15 cellular contexts compared by ENCODE assay signal in the genomic region with DNA sequence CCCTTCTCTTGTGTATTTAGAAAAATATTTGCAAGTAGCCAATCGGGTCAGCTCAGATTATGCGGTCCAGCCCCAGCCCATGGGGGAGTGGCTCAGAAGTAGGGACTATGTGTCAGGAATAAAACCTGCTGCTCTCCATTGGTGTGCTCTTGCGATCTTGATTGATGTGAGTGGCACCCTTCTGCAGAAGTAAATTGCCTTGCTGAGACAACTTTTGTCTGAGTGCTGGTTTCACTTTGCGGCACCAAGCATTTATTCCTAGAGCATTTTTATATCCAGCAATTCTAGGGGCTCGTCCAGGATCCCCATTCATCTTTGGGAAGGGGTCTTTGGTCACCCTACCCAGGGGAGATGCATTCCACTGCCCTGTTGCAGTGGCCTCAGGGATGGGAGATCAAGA. TPM values are rescaled to one million over a fixed set of nuclear protein-coding genes. Genes with fewer than 3 reads are reported as not detected.
DNase-seq lines count a peak whose midpoint lies in the region; TF ChIP-seq lines count a peak whose summit lies in the region.
"Had no signal": no experiment of that assay in that cellular context is flagged by ENCODE, and none has a peak within 500 bp of the region (broad histone marks: within the 10 kb centered on the region; RNA-seq: fewer than 3 reads in every experiment).

No MANE protein-coding gene starts in this region.

- H3K4me3 Mint-ChIP-seq in Caco-2 (ENCODE audit: unreplicated experiment), result no peak overlapping the region
- H3K4me3 Mint-ChIP-seq: B cell; CD8-positive, alpha-beta T cell had no signal

- H3K27ac Mint-ChIP-seq in Caco-2 (ENCODE audit: unreplicated experiment), result no peak overlapping the region
- H3K27ac Mint-ChIP-seq: B cell; CD8-positive, alpha-beta T cell had no signal

- H3K9me3 ChIP-seq in Caco-2, result peaks cover 36% of the 10 kb centered on the region

- no peaks in the 10 kb centered on the region for H3K36me3 Mint-ChIP-seq in Caco-2 (ENCODE audit: insufficient read depth, unreplicated experiment)

- no TSS peak for BruUV-seq in Caco-2 (replicated peaks; lab: Mats Ljungman, UMichigan)

- intact Hi-C loops in Caco-2 (cut with micrococcal nuclease; ENCODE audit: unreplicated experiment), result loop anchor here (1.0 kb wide), 2 partner anchors 58 to 84 kb away; no protein-coding TSS in a partner anchor

- H3K4me1 ChIP-seq in Caco-2, result no peaks in the 10 kb centered on the region; the same call in 1 of the 2 replicates

- no peak overlapping the region for H3K4me3 ChIP-seq in Caco-2 (ENCODE audit: low read depth, low read length)

- no peaks in the 10 kb centered on the region for H3K36me3 ChIP-seq in Caco-2 (ENCODE audit: control insufficient read depth, insufficient read depth, low read length)

- POLR2A ChIA-PET in Caco-2 (lab: Charles Lee), result no interaction called here

- peaks cover 38% of the 10 kb centered on the region for H3K9me3 Mint-ChIP-seq in Caco-2 (ENCODE audit: unreplicated experiment)

- TF ChIP-seq CTCF in Caco-2 (IDR thresholded peaks at IDR 0.05; ENCODE audit: insufficient read depth in 1 of 2, low read depth in 1 of 2, low read length in 1 of 2, severe bottlenecking in 1 of 2, unreplicated experiment in 1 of 2), result no peak

- no peaks in the 10 kb centered on the region for H3K27me3 ChIP-seq in Caco-2 (replicated peaks; ENCODE audit: control insufficient read depth, insufficient read depth, low read length)

- DNase-seq in DMS53 (lab: John Stamatoyannopoulos, UW) (peak; percentile 26), DMS53 treated with DMSO at 0.1 percent for 48 hours (lab: John Stamatoyannopoulos, UW; ENCODE audit: unreplicated experiment) (no peak), amniotic epithelial cell (ENCODE audit: low read depth) (peak; percentile 2), left kidney (ENCODE audit: low read depth, low spot score) (peak; percentile 7), Caco-2 (no peak), islet precursor cell (no peak)
- no peak for DNase-seq in activated CD8-positive, alpha-beta memory T cell treated with anti-CD3 and anti-CD28 coated beads, Interleukin-2, amount 50 U/mL, for 4 hours
- DNase-seq: CD8-positive, alpha-beta T cell; KG1; NCI-H1048; NCI-H1417; NCI-H2029 treated with DMSO at 0.1 percent for 48 hours; NCI-H510A had no signal

- H3K27me3 Mint-ChIP-seq in Caco-2 (ENCODE audit: insufficient read depth, unreplicated experiment), result no peaks in the 10 kb centered on the region
- H3K27me3 Mint-ChIP-seq: B cell had no signal

- H3K4me1 Mint-ChIP-seq in Caco-2 (ENCODE audit: low read depth, unreplicated experiment), result peaks cover 7% of the 10 kb centered on the region
- H3K4me1 Mint-ChIP-seq: B cell had no signal

- CTCF ChIA-PET in Caco-2 (lab: Charles Lee), result no interaction called here

RNA-seq across cellular contexts. Expression of gene FAM221A, which starts 26.1 kb away (rescaled TPM):
- total RNA-seq in Caco-2 (2022), result 13.2 and 19.1 TPM in 2 replicates

RNA-seq across cellular contexts. Expression of gene STK31, which starts 56.1 kb away (rescaled TPM):
- 37.0 and 38.9 TPM in 2 replicates for total RNA-seq in Caco-2 (2022)
- total RNA-seq: SK-MEL-5 had no signal

RNA-seq across cellular contexts. Expression of gene CCDC126, which starts 56.8 kb away (rescaled TPM):
- total RNA-seq in Caco-2 (2022), result 10.1 and 11.3 TPM in 2 replicates

Comparison
In these comparisons a context has a peak if more than half of its experiments do, and no peak if none do; other contexts are left out.
1. DNase-seq: peak in DMS53 (single experiment), amniotic epithelial cell (single experiment) and left kidney (single experiment); none in DMS53 treated with DMSO at 0.1 percent for 48 hours (single experiment), activated CD8-positive, alpha-beta memory T cell treated with anti-CD3 and anti-CD28 coated beads, Interleukin-2, amount 50 U/mL, for 4 hours (single experiment), Caco-2 (0 of 2) and islet precursor cell (single experiment).